11 cellular contexts compared by ENCODE assay signal in genomic region chr1:19438552-19439196, GRCh38. TPM values are rescaled to one million over a fixed set of nuclear protein-coding genes. Genes with fewer than 3 reads are reported as not detected.
DNase-seq lines count a peak whose midpoint lies in the region; ATAC-seq, FAIRE-seq and TF ChIP-seq lines count a peak whose summit lies in the region.
"Had no signal": no experiment of that assay in that cellular context is flagged by ENCODE, and none has a peak within 500 bp of the region (broad histone marks: within the 10 kb centered on the region; RNA-seq: fewer than 3 reads in every experiment).

No MANE protein-coding gene starts in this region.

- H3K27me3 Mint-ChIP-seq in activated naive CD8-positive, alpha-beta T cell treated with anti-CD3 and anti-CD28 coated beads for 36 hours, result no peaks in the 10 kb centered on the region
- H3K27me3 Mint-ChIP-seq: IgD-negative memory B cell had no signal

- H3K4me3 Mint-ChIP-seq in activated naive CD8-positive, alpha-beta T cell treated with anti-CD3 and anti-CD28 coated beads for 36 hours, result no peak overlapping the region
- H3K4me3 Mint-ChIP-seq: neural progenitor cell had no signal

- H3F3A ChIP-seq in GM23248 (ENCODE audit: insufficient read depth), result peaks cover 69% of the 10 kb centered on the region

- peaks cover 99% of the 10 kb centered on the region for H3K79me2 ChIP-seq in GM23248 (ENCODE audit: insufficient read depth)
- peaks cover 89% of the 10 kb centered on the region for H3K79me2 ChIP-seq in hepatocyte
- H3K79me2 ChIP-seq in Karpas-422 (ENCODE audit: low read length), result peaks cover 97% of the 10 kb centered on the region

- 26 to 33% methylated on average over 18 of the region's 18 CpGs for WGBS in GM23248 (ENCODE audit: low coverage in 1 of 2, low lambda C conversion rate in 2 of 2, missing lambda C conversion rate in 2 of 2), 2 experiments
- WGBS in hepatocyte (ENCODE audit: low lambda C conversion rate, missing lambda C conversion rate), result 74% methylated on average over 17 of the region's 18 CpGs

- H4K20me1 ChIP-seq in GM23248 (ENCODE audit: insufficient read depth), result no peaks in the 10 kb centered on the region
- H4K20me1 ChIP-seq in hepatocyte (ENCODE audit: insufficient read depth, poor library complexity, severe bottlenecking), result peaks cover 40% of the 10 kb centered on the region
- H4K20me1 ChIP-seq in Karpas-422 (ENCODE audit: insufficient read depth, low read depth, low read length), result peaks cover 19% of the 10 kb centered on the region; the same call in 1 of the 2 replicates

- H3K4me1 ChIP-seq in GM23248 (ENCODE audit: insufficient read depth) (peaks cover 98% of the 10 kb centered on the region), hepatocyte (ENCODE audit: insufficient read depth) (peaks cover 66% of the 10 kb centered on the region), Karpas-422 (ENCODE audit: low read length) (peaks cover 34% of the 10 kb centered on the region)

- H3K36me3 ChIP-seq in GM23248 (ENCODE audit: low read depth) (peaks cover 4% of the 10 kb centered on the region; the same call in 1 of the 2 replicates), hepatocyte (replicated peaks; ENCODE audit: insufficient read depth, low read depth) (no peaks in the 10 kb centered on the region), Karpas-422 (ENCODE audit: insufficient read depth, low read length) (no peaks in the 10 kb centered on the region)
- H3K36me3 ChIP-seq: neural progenitor cell had no signal

- H3K27ac ChIP-seq in GM23248 (peak overlapping the region; percentile 90), hepatocyte (peak overlapping the region; percentile 65), skin epidermis (peak overlapping the region in 20 of 21 experiments; percentile 11 to 90 (median 78)), Karpas-422 (ENCODE audit: low read length) (no peak overlapping the region)
- H3K27ac ChIP-seq: neural progenitor cell had no signal

- H2AFZ ChIP-seq in GM23248 (no peak overlapping the region), hepatocyte (no peak overlapping the region), Karpas-422 (ENCODE audit: low read length) (no peak overlapping the region)
- H2AFZ ChIP-seq: neural progenitor cell had no signal

- H3K27ac Mint-ChIP-seq in activated naive CD8-positive, alpha-beta T cell treated with anti-CD3 and anti-CD28 coated beads for 36 hours, result peak overlapping the region; percentile 62

- no peak overlapping the region for H3K4me3 ChIP-seq in GM23248
- no peak overlapping the region for H3K4me3 ChIP-seq in hepatocyte
- no peak overlapping the region for H3K4me3 ChIP-seq in skin epidermis
- no peak overlapping the region for H3K4me3 ChIP-seq in Karpas-422 (ENCODE audit: low read length)
- H3K4me3 ChIP-seq: neural progenitor cell had no signal

- H3K27me3 ChIP-seq in GM23248 (replicated peaks; ENCODE audit: insufficient read depth) (no peaks in the 10 kb centered on the region), hepatocyte (no peaks in the 10 kb centered on the region), Karpas-422 (ENCODE audit: low read length) (no peaks in the 10 kb centered on the region)
- H3K27me3 ChIP-seq: neural progenitor cell had no signal

- H3K36me3 Mint-ChIP-seq in activated naive CD8-positive, alpha-beta T cell treated with anti-CD3 and anti-CD28 coated beads for 36 hours, result peaks cover 19% of the 10 kb centered on the region
- H3K36me3 Mint-ChIP-seq: IgD-negative memory B cell had no signal

- H3K9me3 ChIP-seq in GM23248 (ENCODE audit: low read depth) (no peaks in the 10 kb centered on the region), hepatocyte (ENCODE audit: low read depth) (no peaks in the 10 kb centered on the region), Karpas-422 (ENCODE audit: low read length) (no peaks in the 10 kb centered on the region)

- in situ Hi-C loops in GM23248 (cut with MboI), result no loop called here

- no peak for FAIRE-seq in urothelium cell line (lab: Jason Lieb, UNC)

- no peak for ATAC-seq in HG03521 (IDR thresholded peaks at IDR 0.05; ENCODE audit: unreplicated experiment)

- peaks cover 87% of the 10 kb centered on the region for H3K4me1 Mint-ChIP-seq in activated naive CD8-positive, alpha-beta T cell treated with anti-CD3 and anti-CD28 coated beads for 36 hours

- H3K9ac ChIP-seq in GM23248, result peak overlapping the region; percentile 63
- no peak overlapping the region for H3K9ac ChIP-seq in Karpas-422 (ENCODE audit: low read length)
- H3K9ac ChIP-seq: neural progenitor cell had no signal

- no peaks in the 10 kb centered on the region for H3K9me2 ChIP-seq in GM23248 (ENCODE audit: insufficient read depth)
- H3K9me2 ChIP-seq in hepatocyte (replicated peaks; ENCODE audit: insufficient read depth), result no peaks in the 10 kb centered on the region
- no peaks in the 10 kb centered on the region for H3K9me2 ChIP-seq in Karpas-422 (replicated peaks; ENCODE audit: insufficient read depth, low read length)

- H3K4me2 ChIP-seq in GM23248 (ENCODE audit: unreplicated experiment) (peak overlapping the region; percentile 10), hepatocyte (peak overlapping the region; percentile 16), Karpas-422 (ENCODE audit: low read depth, low read length, poor library complexity, severe bottlenecking) (no peak overlapping the region)
- H3K4me2 ChIP-seq: neural progenitor cell had no signal

- DNase-seq in GM23248, result peak; percentile 56
- DNase-seq in activated naive CD8-positive, alpha-beta T cell treated with anti-CD3 and anti-CD28 coated beads for 36 hours, result no peak
- DNase-seq in hepatocyte (ENCODE audit: low spot score), result no peak
- no peak for DNase-seq in urothelium cell line (ENCODE audit: low spot score)
- no peak for DNase-seq in Karpas-422
- DNase-seq in KG1 (lab: John Stamatoyannopoulos, UW), result no peak
- DNase-seq: T1000 had no signal

- no peaks in the 10 kb centered on the region for H3K9me3 Mint-ChIP-seq in activated naive CD8-positive, alpha-beta T cell treated with anti-CD3 and anti-CD28 coated beads for 36 hours
- H3K9me3 Mint-ChIP-seq: IgD-negative memory B cell, neural progenitor cell had no signal

- TF ChIP-seq CTCF in hepatocyte (IDR thresholded peaks at IDR 0.05; ENCODE audit: poor library complexity), result no peak

RNA-seq across cellular contexts. Expression of gene CAPZB, which starts 46.7 kb away (rescaled TPM):
- 188 and 229 TPM in 2 replicates for total RNA-seq in GM23248 (2014; rRNA removed; shearing (Covaris generic))
- polyA plus RNA-seq in GM23248 (2016; fragmentation: Nextera tagmentation; extraction: Ambion mirVana) (494 and 506 TPM in 2 replicates), hepatocyte (260 and 261 TPM in 2 replicates)
- 100 to 1,000 TPM; 324 to 332 TPM for total RNA-seq in activated naive CD8-positive, alpha-beta T cell treated with anti-CD3 and anti-CD28 coated beads for 36 hours
- 139 and 165 TPM in 2 replicates for total RNA-seq in hepatocyte
- total RNA-seq in Karpas-422 (2014; rRNA removed; shearing (Covaris generic); ENCODE audit: low replicate concordance), result 55.5 and 72.9 TPM in 2 replicates
